ENCODE assay signal across 17 cellular contexts in genomic region chr13:52029569-52029968, GRCh38.
"Had no signal": no experiment of that assay in that cellular context is flagged by ENCODE, and none has a peak within 500 bp of the region (broad histone marks: within the 10 kb centered on the region; RNA-seq: fewer than 3 reads in every experiment).

No MANE protein-coding gene starts in this region.

- H2AFZ ChIP-seq: hepatocyte had no signal

- H3K9me3 ChIP-seq: adrenal gland, upper lobe of right lung had no signal

- H3K4me3 ChIP-seq: adrenal gland, hepatocyte, lung, thoracic aorta, upper lobe of right lung had no signal

- H3K36me3 ChIP-seq: adrenal gland had no signal

- ATAC-seq: activated naive CD4-positive, alpha-beta T cell treated with anti-CD3 and anti-CD28 coated beads, Interleukin-2, amount 50 U/mL, for 72 hours; left cardiac atrium; sciatic nerve; stimulated activated effector memory CD8-positive, alpha-beta T cell treated with anti-CD3 and anti-CD28 coated beads, Interleukin-12 subunit alpha, Interleukin-12 subunit beta, amount 100 ng/mL, for 72 hours; upper lobe of right lung had no signal

- H3K27me3 ChIP-seq: adrenal gland, hepatocyte, upper lobe of right lung had no signal

- H3K4me2 ChIP-seq: hepatocyte had no signal

- DNase-seq: activated gamma-delta T cell treated with Interleukin-2 at 50 U/mL for 16 hours; adrenal gland; dermis blood vessel endothelial cell; effector memory CD4-positive, alpha-beta T cell; foreskin fibroblast; left cardiac atrium; stimulated activated CD4-positive, alpha-beta T cell treated with anti-CD3 and anti-CD28 coated beads, Interleukin-4, amount 100 ng/mL, for 24 hours; upper lobe of right lung had no signal

- H3K4me1 ChIP-seq: adrenal gland, upper lobe of right lung had no signal

- FAIRE-seq: bronchial epithelial cell, islet of Langerhans had no signal

- H3K27ac ChIP-seq: adrenal gland, epithelial cell of prostate, hepatocyte, thoracic aorta, upper lobe of right lung had no signal
